Comparison of ENCODE assay signal across 8 cellular contexts in genomic region chr4:8427761-8428287, GRCh38. TPM values are rescaled to one million over a fixed set of nuclear protein-coding genes. Genes with fewer than 3 reads are reported as not detected.
DNase-seq lines count a peak whose midpoint lies in the region; ATAC-seq and TF ChIP-seq lines count a peak whose summit lies in the region.

No MANE protein-coding gene starts in this region.

- H2AFZ ChIP-seq in ACC112 (ENCODE audit: low read length, unreplicated experiment) = peak overlapping the region; percentile 62
- H2AFZ ChIP-seq in mammary epithelial cell (ENCODE audit: low read depth, low read length) = peak overlapping the region; percentile 77

- TF ChIP-seq CTCF in GM13977 (IDR thresholded peaks at IDR 0.05; ENCODE audit: extremely low read depth, insufficient read depth, missing control alignments) (no peak), mammary epithelial cell (conservative IDR thresholded peaks at IDR 0.05 in 1 of 2, IDR thresholded peaks at IDR 0.05 in 1 of 2; ENCODE audit: extremely low read depth in 1 of 2, insufficient read depth in 1 of 2, low read depth in 1 of 2, low read length in 2 of 2) (no peak), stomach (IDR thresholded peaks at IDR 0.05) (no peak)

- dilution Hi-C loops in mammary epithelial cell (cut with HindIII; ENCODE audit: low sequenced_read_pairs) = no loop called here

- BruUV-seq in mammary epithelial cell (replicated peaks; lab: Mats Ljungman, UMichigan) = no TSS peak

- no peak overlapping the region for H3K9ac ChIP-seq in mammary epithelial cell (ENCODE audit: insufficient read depth, low read length)

- H4K20me1 ChIP-seq in mammary epithelial cell (ENCODE audit: insufficient read depth, low read length) = no peaks in the 10 kb centered on the region

- 0% methylated on average over 6 of the region's 21 CpGs for WGBS in mammary epithelial cell (ENCODE audit: low coverage, missing lambda C conversion rate)
- WGBS in stomach, 5 donors = 1 to 3% (median 2%) methylated on average over 5 to 21 of the region's 21 CpGs

- DNase-seq in GM13977 (ENCODE audit: low spot score) (peak; percentile 60), NOMO-1 (lab: John Stamatoyannopoulos, UW; ENCODE audit: unreplicated experiment in 2 of 2) (peak; percentile 32 to 73), mammary epithelial cell (peak; percentile 53), kidney tubule cell (ENCODE audit: low spot score) (peak; percentile 57), stomach (no peak), NCI-H2196 treated with DMSO at 0.1 percent for 48 hours (lab: John Stamatoyannopoulos, UW; ENCODE audit: unreplicated experiment) (no peak)

- CTCF ChIA-PET in mammary epithelial cell (lab: Charles Lee; ENCODE audit: low non-redundant PET) = no interaction called here

- H3K4me2 ChIP-seq in mammary epithelial cell (ENCODE audit: insufficient read depth, low read depth, low read length) = peak overlapping the region; percentile 98

- H3K4me1 ChIP-seq in ACC112 (ENCODE audit: control insufficient read depth, insufficient read depth, low read length, unreplicated experiment) (peaks cover 4% of the 10 kb centered on the region), mammary epithelial cell (ENCODE audit: insufficient read depth, low read length) (peaks cover 14% of the 10 kb centered on the region), stomach (peaks cover 14 to 45% (median 34%) of the 10 kb centered on the region in 4 donors)

- in situ Hi-C loops in GM13977 (cut with MboI; ENCODE audit: low pct_unique_long_range_greater_than_20kb, low sequenced_read_pairs, unreplicated experiment) (no loop called here), mammary epithelial cell (cut with MboI; ENCODE audit: low sequenced_read_pairs in 2 of 2) (no loop called here)

- no peak overlapping the region for H3K27ac ChIP-seq in ACC112 (ENCODE audit: low read depth, low read length)
- no peak overlapping the region for H3K27ac ChIP-seq in mammary epithelial cell (ENCODE audit: insufficient read depth, low read depth, low read length)
- peak overlapping the region; percentile 85 to 93 (median 92) for H3K27ac ChIP-seq in stomach

- H3K9me3 ChIP-seq in mammary epithelial cell (replicated peaks; ENCODE audit: insufficient read depth, low read length) (no peaks in the 10 kb centered on the region), stomach (no peaks in the 10 kb centered on the region)

- ATAC-seq in HG02884 (IDR thresholded peaks at IDR 0.05; ENCODE audit: unreplicated experiment) = peak; percentile 43

- TF ChIP-seq EP300 in stomach (IDR thresholded peaks at IDR 0.05) = no peak

- peaks cover 5% of the 10 kb centered on the region for H3K79me2 ChIP-seq in ACC112 (ENCODE audit: control insufficient read depth, insufficient read depth, low read length, unreplicated experiment)
- H3K79me2 ChIP-seq in mammary epithelial cell (ENCODE audit: insufficient read depth, low read length) = no peaks in the 10 kb centered on the region

- H3K36me3 ChIP-seq in ACC112 (ENCODE audit: insufficient read depth, low read length) (no peaks in the 10 kb centered on the region), mammary epithelial cell (ENCODE audit: insufficient read depth, low read length) (no peaks in the 10 kb centered on the region), stomach (peaks cover 0 to 12% (median 10%) of the 10 kb centered on the region in 4 donors)

- intact Hi-C loops in mammary epithelial cell (cut with micrococcal nuclease) (loop anchor here (1.0 kb wide), 1 partner anchor 12 kb away; the partner anchor contains the start of genes ACOX3 and TRMT44), stomach (cut with DNase I; ENCODE audit: low total_unique reads) (no loop called here)

- no peaks in the 10 kb centered on the region for H3K27me3 ChIP-seq in ACC112 (ENCODE audit: insufficient read depth, low read length)
- no peaks in the 10 kb centered on the region for H3K27me3 ChIP-seq in mammary epithelial cell (ENCODE audit: insufficient read depth, low read length)
- no peaks in the 10 kb centered on the region for H3K27me3 ChIP-seq in stomach

- TF ChIP-seq POLR2A in stomach (IDR thresholded peaks at IDR 0.05) = no peak

- H3K4me3 ChIP-seq in ACC112 (ENCODE audit: low read depth, low read length) (peak overlapping the region; percentile 78), mammary epithelial cell (replicated peaks in 1 of 3; ENCODE audit: insufficient read depth in 1 of 3, low read depth in 2 of 3, low read length in 3 of 3) (peak overlapping the region; percentile 60 to 74 (median 72)), stomach (peak overlapping the region; percentile 77 to 99 (median 97))

RNA-seq across cellular contexts. Expression of gene ACOX3, which starts 12.7 kb away (rescaled TPM):
- 10 to 100 TPM; 19.6 to 94.0 TPM for total RNA-seq in mammary epithelial cell
- polyA plus RNA-seq in mammary epithelial cell = 4.4 TPM
- polyA minus RNA-seq in mammary epithelial cell = 43.7 TPM
- 10 to 100 TPM; 23.3 to 45.5 (median 37.9) TPM for total RNA-seq in stomach
- 10 to 100 TPM; 13.5 to 43.7 (median 22.4) TPM for polyA plus RNA-seq in stomach

RNA-seq across cellular contexts. Expression of gene TRMT44, which starts 12.8 kb away (rescaled TPM):
- 10 to 100 TPM; 18.5 to 20.3 TPM for total RNA-seq in mammary epithelial cell
- polyA plus RNA-seq in mammary epithelial cell = 6.3 TPM
- 1.9 TPM for polyA minus RNA-seq in mammary epithelial cell
- total RNA-seq in stomach = 10 to 100 TPM in 3 of 5 donors, 1 to 10 TPM in 2; 1.8 to 39.7 (median 13.3) TPM
- polyA plus RNA-seq in stomach = 1 to 10 TPM; 5.6 to 6.9 (median 6.7) TPM

Comparison
In these comparisons a context has a peak if more than half of its experiments do, and no peak if none do; other contexts are left out.
1. H3K27ac ChIP-seq: peak in stomach (5 of 5); none in ACC112 (single experiment) and mammary epithelial cell (single experiment).
2. DNase-seq: peak in GM13977 (single experiment), NOMO-1 (2 of 2), mammary epithelial cell (single experiment) and kidney tubule cell (single experiment); none in stomach (single experiment) and NCI-H2196 treated with DMSO at 0.1 percent for 48 hours (single experiment).
3. Peak in every context shown above with its lines, with median percentiles within 50 percentile points of each other: H3K4me3 ChIP-seq.